ENCODE assay signal across 2 cellular contexts in genomic region chr16:26391833-26392232, GRCh38.
TF ChIP-seq lines count a peak whose summit lies in the region.

No MANE protein-coding gene starts in this region.

TF ChIP-seq in HepG2, 621 proteins besides CTCF, POLR2A, EP300 and RAD21:
- TF ChIP-seq TRIM22 (IDR thresholded peaks at IDR 0.05) (no peak), ARNTL (CRISPR knock-in tag; IDR thresholded peaks at IDR 0.05) (no peak), ZNF343 (CRISPR knock-in tag; IDR thresholded peaks at IDR 0.05) (no peak), USF2 (IDR thresholded peaks at IDR 0.05; ENCODE audit: low read depth, low read length) (0 out of 2 replicates have a peak, but pooled peaks have one; percentile 13), USF2 (CRISPR knock-in tag; IDR thresholded peaks at IDR 0.05; ENCODE audit: borderline replicate concordance) (no peak), E2F5 (CRISPR knock-in tag; conservative IDR thresholded peaks at IDR 0.05) (no peak), THAP11 (CRISPR knock-in tag; IDR thresholded peaks at IDR 0.05) (peak; percentile 80), FOXK1 (CRISPR knock-in tag; IDR thresholded peaks at IDR 0.05; ENCODE audit: borderline replicate concordance, low read depth) (no peak), PHF21A (CRISPR knock-in tag; IDR thresholded peaks at IDR 0.05) (no peak), ZNF383 (CRISPR knock-in tag; IDR thresholded peaks at IDR 0.05; ENCODE audit: borderline replicate concordance) (no peak), SMAD1 (CRISPR knock-in tag; IDR thresholded peaks at IDR 0.05; ENCODE audit: borderline replicate concordance, low read depth) (no peak), ZNF235 (CRISPR knock-in tag; IDR thresholded peaks at IDR 0.05; ENCODE audit: borderline replicate concordance) (no peak), ZNF484 (CRISPR knock-in tag; IDR thresholded peaks at IDR 0.05; ENCODE audit: borderline replicate concordance, low read depth) (no peak), ZNF274 (CRISPR knock-in tag; IDR thresholded peaks at IDR 0.05) (no peak)

TF ChIP-seq in H1, 55 proteins besides CTCF, POLR2A, EP300 and RAD21 (continued from another document):
- TF ChIP-seq ATF2 (IDR thresholded peaks at IDR 0.05; ENCODE audit: low read length) = no peak
- no peak for TF ChIP-seq SIN3A (conservative IDR thresholded peaks at IDR 0.05 in 1 of 2, IDR thresholded peaks at IDR 0.05 in 1 of 2; ENCODE audit: low read depth in 1 of 2, low read length in 2 of 2)
- TF ChIP-seq SIX5 (IDR thresholded peaks at IDR 0.05; ENCODE audit: low read depth, low read length) = peak; percentile 64
- no peak for TF ChIP-seq FOSL1 (IDR thresholded peaks at IDR 0.05; ENCODE audit: insufficient read depth, low read depth, low read length)
- TF ChIP-seq USF2 (IDR thresholded peaks at IDR 0.05; ENCODE audit: low read length) = peak; percentile 69
- no peak for TF ChIP-seq TAF1 (IDR thresholded peaks at IDR 0.05; ENCODE audit: low read depth, low read length)
